1 cellular context compared by ENCODE assay signal in the genomic region with DNA sequence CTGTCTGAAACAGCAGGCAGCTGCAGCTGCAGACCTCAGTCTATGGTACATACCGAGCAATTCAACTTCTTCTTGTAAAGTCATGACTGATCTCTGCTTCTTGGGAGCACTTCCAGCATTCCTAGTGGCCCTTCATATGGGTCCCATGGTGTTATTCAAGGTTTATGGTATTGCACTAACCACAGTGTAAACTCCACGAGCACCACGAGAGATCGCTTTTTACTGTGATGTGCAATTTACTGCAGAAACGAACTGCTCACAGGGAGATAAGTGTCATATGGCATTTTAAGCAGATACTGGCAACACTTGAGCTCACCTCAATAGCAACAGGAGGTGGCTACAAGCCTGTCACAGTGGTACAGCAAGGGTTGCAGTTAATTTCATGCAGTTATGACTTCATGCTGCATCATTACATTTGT.
TF ChIP-seq lines count a peak whose summit lies in the region.

No MANE protein-coding gene starts in this region.

TF ChIP-seq in H1, 55 proteins besides CTCF, POLR2A, EP300 and RAD21 (continued from another document):
- TF ChIP-seq RFX5 (IDR thresholded peaks at IDR 0.05; ENCODE audit: borderline replicate concordance, low read depth, low read length): no peak
- no peak for TF ChIP-seq TAF7 (optimal IDR thresholded peaks at IDR 0.05; ENCODE audit: borderline replicate concordance, low read depth, low read length)
- TF ChIP-seq, protein P1, sequence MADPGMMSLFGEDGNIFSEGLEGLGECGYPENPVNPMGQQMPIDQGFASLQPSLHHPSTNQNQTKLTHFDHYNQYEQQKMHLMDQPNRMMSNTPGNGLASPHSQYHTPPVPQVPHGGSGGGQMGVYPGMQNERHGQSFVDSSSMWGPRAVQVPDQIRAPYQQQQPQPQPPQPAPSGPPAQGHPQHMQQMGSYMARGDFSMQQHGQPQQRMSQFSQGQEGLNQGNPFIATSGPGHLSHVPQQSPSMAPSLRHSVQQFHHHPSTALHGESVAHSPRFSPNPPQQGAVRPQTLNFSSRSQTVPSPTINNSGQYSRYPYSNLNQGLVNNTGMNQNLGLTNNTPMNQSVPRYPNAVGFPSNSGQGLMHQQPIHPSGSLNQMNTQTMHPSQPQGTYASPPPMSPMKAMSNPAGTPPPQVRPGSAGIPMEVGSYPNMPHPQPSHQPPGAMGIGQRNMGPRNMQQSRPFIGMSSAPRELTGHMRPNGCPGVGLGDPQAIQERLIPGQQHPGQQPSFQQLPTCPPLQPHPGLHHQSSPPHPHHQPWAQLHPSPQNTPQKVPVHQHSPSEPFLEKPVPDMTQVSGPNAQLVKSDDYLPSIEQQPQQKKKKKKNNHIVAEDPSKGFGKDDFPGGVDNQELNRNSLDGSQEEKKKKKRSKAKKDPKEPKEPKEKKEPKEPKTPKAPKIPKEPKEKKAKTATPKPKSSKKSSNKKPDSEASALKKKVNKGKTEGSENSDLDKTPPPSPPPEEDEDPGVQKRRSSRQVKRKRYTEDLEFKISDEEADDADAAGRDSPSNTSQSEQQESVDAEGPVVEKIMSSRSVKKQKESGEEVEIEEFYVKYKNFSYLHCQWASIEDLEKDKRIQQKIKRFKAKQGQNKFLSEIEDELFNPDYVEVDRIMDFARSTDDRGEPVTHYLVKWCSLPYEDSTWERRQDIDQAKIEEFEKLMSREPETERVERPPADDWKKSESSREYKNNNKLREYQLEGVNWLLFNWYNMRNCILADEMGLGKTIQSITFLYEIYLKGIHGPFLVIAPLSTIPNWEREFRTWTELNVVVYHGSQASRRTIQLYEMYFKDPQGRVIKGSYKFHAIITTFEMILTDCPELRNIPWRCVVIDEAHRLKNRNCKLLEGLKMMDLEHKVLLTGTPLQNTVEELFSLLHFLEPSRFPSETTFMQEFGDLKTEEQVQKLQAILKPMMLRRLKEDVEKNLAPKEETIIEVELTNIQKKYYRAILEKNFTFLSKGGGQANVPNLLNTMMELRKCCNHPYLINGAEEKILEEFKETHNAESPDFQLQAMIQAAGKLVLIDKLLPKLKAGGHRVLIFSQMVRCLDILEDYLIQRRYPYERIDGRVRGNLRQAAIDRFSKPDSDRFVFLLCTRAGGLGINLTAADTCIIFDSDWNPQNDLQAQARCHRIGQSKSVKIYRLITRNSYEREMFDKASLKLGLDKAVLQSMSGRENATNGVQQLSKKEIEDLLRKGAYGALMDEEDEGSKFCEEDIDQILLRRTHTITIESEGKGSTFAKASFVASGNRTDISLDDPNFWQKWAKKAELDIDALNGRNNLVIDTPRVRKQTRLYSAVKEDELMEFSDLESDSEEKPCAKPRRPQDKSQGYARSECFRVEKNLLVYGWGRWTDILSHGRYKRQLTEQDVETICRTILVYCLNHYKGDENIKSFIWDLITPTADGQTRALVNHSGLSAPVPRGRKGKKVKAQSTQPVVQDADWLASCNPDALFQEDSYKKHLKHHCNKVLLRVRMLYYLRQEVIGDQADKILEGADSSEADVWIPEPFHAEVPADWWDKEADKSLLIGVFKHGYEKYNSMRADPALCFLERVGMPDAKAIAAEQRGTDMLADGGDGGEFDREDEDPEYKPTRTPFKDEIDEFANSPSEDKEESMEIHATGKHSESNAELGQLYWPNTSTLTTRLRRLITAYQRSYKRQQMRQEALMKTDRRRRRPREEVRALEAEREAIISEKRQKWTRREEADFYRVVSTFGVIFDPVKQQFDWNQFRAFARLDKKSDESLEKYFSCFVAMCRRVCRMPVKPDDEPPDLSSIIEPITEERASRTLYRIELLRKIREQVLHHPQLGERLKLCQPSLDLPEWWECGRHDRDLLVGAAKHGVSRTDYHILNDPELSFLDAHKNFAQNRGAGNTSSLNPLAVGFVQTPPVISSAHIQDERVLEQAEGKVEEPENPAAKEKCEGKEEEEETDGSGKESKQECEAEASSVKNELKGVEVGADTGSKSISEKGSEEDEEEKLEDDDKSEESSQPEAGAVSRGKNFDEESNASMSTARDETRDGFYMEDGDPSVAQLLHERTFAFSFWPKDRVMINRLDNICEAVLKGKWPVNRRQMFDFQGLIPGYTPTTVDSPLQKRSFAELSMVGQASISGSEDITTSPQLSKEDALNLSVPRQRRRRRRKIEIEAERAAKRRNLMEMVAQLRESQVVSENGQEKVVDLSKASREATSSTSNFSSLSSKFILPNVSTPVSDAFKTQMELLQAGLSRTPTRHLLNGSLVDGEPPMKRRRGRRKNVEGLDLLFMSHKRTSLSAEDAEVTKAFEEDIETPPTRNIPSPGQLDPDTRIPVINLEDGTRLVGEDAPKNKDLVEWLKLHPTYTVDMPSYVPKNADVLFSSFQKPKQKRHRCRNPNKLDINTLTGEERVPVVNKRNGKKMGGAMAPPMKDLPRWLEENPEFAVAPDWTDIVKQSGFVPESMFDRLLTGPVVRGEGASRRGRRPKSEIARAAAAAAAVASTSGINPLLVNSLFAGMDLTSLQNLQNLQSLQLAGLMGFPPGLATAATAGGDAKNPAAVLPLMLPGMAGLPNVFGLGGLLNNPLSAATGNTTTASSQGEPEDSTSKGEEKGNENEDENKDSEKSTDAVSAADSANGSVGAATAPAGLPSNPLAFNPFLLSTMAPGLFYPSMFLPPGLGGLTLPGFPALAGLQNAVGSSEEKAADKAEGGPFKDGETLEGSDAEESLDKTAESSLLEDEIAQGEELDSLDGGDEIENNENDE (IDR thresholded peaks at IDR 0.05; ENCODE audit: insufficient replicate concordance, low read length): no peak
- TF ChIP-seq, protein P2, sequence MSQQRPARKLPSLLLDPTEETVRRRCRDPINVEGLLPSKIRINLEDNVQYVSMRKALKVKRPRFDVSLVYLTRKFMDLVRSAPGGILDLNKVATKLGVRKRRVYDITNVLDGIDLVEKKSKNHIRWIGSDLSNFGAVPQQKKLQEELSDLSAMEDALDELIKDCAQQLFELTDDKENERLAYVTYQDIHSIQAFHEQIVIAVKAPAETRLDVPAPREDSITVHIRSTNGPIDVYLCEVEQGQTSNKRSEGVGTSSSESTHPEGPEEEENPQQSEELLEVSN (IDR thresholded peaks at IDR 0.05): no peak
- no peak for TF ChIP-seq RNF2 (IDR thresholded peaks at IDR 0.05; ENCODE audit: borderline replicate concordance, low read depth, low read length, missing control alignments, poor library complexity, severe bottlenecking)
- TF ChIP-seq SUZ12 (IDR thresholded peaks at IDR 0.05; ENCODE audit: low read length): no peak
- no peak for TF ChIP-seq NANOG (IDR thresholded peaks at IDR 0.05; ENCODE audit: insufficient read depth, low read depth, low read length, poor library complexity, severe bottlenecking)
- no peak for TF ChIP-seq EZH2 (IDR thresholded peaks at IDR 0.05; ENCODE audit: low read depth, low read length, severe bottlenecking)
- no peak for TF ChIP-seq CBX5 (IDR thresholded peaks at IDR 0.05; ENCODE audit: low read depth, low read length)
- TF ChIP-seq YY1 (IDR thresholded peaks at IDR 0.05; ENCODE audit: low read depth, low read length): no peak
- TF ChIP-seq KDM5A (IDR thresholded peaks at IDR 0.05; ENCODE audit: low read length): no peak
- TF ChIP-seq PHF8 (conservative IDR thresholded peaks at IDR 0.05; ENCODE audit: low read depth, low read length): no peak
TF ChIP-seq in H1: peak in this region for 0.
